8 cellular contexts compared by ENCODE assay signal in genomic region chr19:33193864-33194362, GRCh38. TPM values are rescaled to one million over a fixed set of nuclear protein-coding genes. Genes with fewer than 3 reads are reported as not detected.
DNase-seq lines count a peak whose midpoint lies in the region; ATAC-seq and TF ChIP-seq lines count a peak whose summit lies in the region.

TSS of gene LRP3 (plus strand) at chr19:33194330. CDS start at chr19:33194786, 456 bp downstream.

- peaks cover 52% of the 10 kb centered on the region for H3K27me3 Mint-ChIP-seq in activated T-helper 1 cell treated with anti-CD3 and anti-CD28 coated beads, Interleukin-12 subunit alpha, Interleukin-12 subunit beta, Interleukin-2, Interleukin-4 antibody, amounts not matched to agents 30 ng/mL and 10 ng/mL and 1 ng/mL, durations not matched to agents 14 hours and 24 hours and 36 hours (ENCODE audit: insufficient read depth)

- no peaks in the 10 kb centered on the region for H3K36me3 Mint-ChIP-seq in activated T-helper 1 cell treated with anti-CD3 and anti-CD28 coated beads, Interleukin-12 subunit alpha, Interleukin-12 subunit beta, Interleukin-2, Interleukin-4 antibody, amounts not matched to agents 30 ng/mL and 10 ng/mL and 1 ng/mL, durations not matched to agents 14 hours and 24 hours and 36 hours (ENCODE audit: low read depth)

- H3K4me1 Mint-ChIP-seq in activated T-helper 1 cell treated with anti-CD3 and anti-CD28 coated beads, Interleukin-12 subunit alpha, Interleukin-12 subunit beta, Interleukin-2, Interleukin-4 antibody, amounts not matched to agents 30 ng/mL and 10 ng/mL and 1 ng/mL, durations not matched to agents 14 hours and 24 hours and 36 hours (ENCODE audit: low read depth) = no peaks in the 10 kb centered on the region

- no peaks in the 10 kb centered on the region for H3K9me3 ChIP-seq in BLaER1 treated with 17β-estradiol and CSF1 and Interleukin-3, amounts not matched to agents 10 nM and 100 nM (replicated peaks in 1 of 11)
- no peaks in the 10 kb centered on the region for H3K9me3 ChIP-seq in osteoblast (ENCODE audit: low read depth, low read length)

- TF ChIP-seq CTCF in osteoblast (IDR thresholded peaks at IDR 0.05; ENCODE audit: extremely low read depth, low read depth, low read length) = no peak

- H3K36me3 ChIP-seq in BLaER1 treated with 17β-estradiol and CSF1 and Interleukin-3, amounts not matched to agents 10 nM and 100 nM = peaks cover 18 to 28% (median 26%) of the 10 kb centered on the region in 11 experiments; a peak in 21 of 22 replicates
- H3K36me3 ChIP-seq in osteoblast (ENCODE audit: insufficient read depth, low read length) = peaks cover 4% of the 10 kb centered on the region

- no peak within 1 kb of the TSS for H3K27ac Mint-ChIP-seq in activated T-helper 1 cell treated with anti-CD3 and anti-CD28 coated beads, Interleukin-12 subunit alpha, Interleukin-12 subunit beta, Interleukin-2, Interleukin-4 antibody, amounts not matched to agents 30 ng/mL and 10 ng/mL and 1 ng/mL, durations not matched to agents 14 hours and 24 hours and 36 hours

- peak within 1 kb of the TSS; percentile 34 for H3K4me3 Mint-ChIP-seq in activated T-helper 1 cell treated with anti-CD3 and anti-CD28 coated beads, Interleukin-12 subunit alpha, Interleukin-12 subunit beta, Interleukin-2, Interleukin-4 antibody, amounts not matched to agents 30 ng/mL and 10 ng/mL and 1 ng/mL, durations not matched to agents 14 hours and 24 hours and 36 hours

- TF ChIP-seq RAD21 in Ishikawa (IDR thresholded peaks at IDR 0.05; ENCODE audit: low read depth) = no peak

- H3K79me2 ChIP-seq in osteoblast (ENCODE audit: insufficient read depth, low read length) = peaks cover 5% of the 10 kb centered on the region

- TF ChIP-seq EP300 in Ishikawa (IDR thresholded peaks at IDR 0.05; ENCODE audit: borderline replicate concordance) = no peak

- intact Hi-C loops in activated T-helper 1 cell treated with anti-CD3 and anti-CD28 coated beads, Interleukin-12 subunit alpha, Interleukin-12 subunit beta, Interleukin-2, Interleukin-4 antibody, amounts not matched to agents 30 ng/mL and 10 ng/mL and 1 ng/mL, durations not matched to agents 14 hours and 24 hours and 36 hours (cut with micrococcal nuclease) = no loop called here
- intact Hi-C loops in Right ventricle myocardium superior (cut with DNase I) = no loop called here

- DNase-seq in activated T-helper 1 cell treated with anti-CD3 and anti-CD28 coated beads, Interleukin-12 subunit alpha, Interleukin-12 subunit beta, Interleukin-2, Interleukin-4 antibody, amounts not matched to agents 30 ng/mL and 10 ng/mL and 1 ng/mL, durations not matched to agents 14 hours and 24 hours and 36 hours (ENCODE audit: low spot score) = no peak
- DNase-seq in Right ventricle myocardium superior (peak; percentile 76), osteoblast (ENCODE audit: insufficient read length, low spot score, missing footprints) (peak; percentile 92)
- DNase-seq in activated effector memory CD4-positive, alpha-beta T cell treated with Interleukin-2 at 50 U/mL for 16 hours = no peak

- H3K4me1 ChIP-seq in BLaER1 treated with 17β-estradiol and CSF1 and Interleukin-3, amounts not matched to agents 10 nM and 100 nM = peaks cover 27 to 68% (median 40%) of the 10 kb centered on the region in 10 experiments
- H3K4me1 ChIP-seq in osteoblast (ENCODE audit: insufficient read depth, low read length) = no peaks in the 10 kb centered on the region

- H2AFZ ChIP-seq in osteoblast (ENCODE audit: low read length) = peak within 1 kb of the TSS; percentile 78

- peak within 1 kb of the TSS; percentile 88 to 99 (median 95) for H3K4me2 ChIP-seq in BLaER1 treated with 17β-estradiol and CSF1 and Interleukin-3, amounts not matched to agents 10 nM and 100 nM
- H3K4me2 ChIP-seq in osteoblast (ENCODE audit: insufficient read depth, low read length) = peak within 1 kb of the TSS; percentile 82

- peak within 1 kb of the TSS; percentile 84 to 97 (median 93) for H3K9ac ChIP-seq in BLaER1 treated with 17β-estradiol and CSF1 and Interleukin-3, amounts not matched to agents 10 nM and 100 nM

- H3K27ac ChIP-seq in BLaER1 treated with 17β-estradiol and CSF1 and Interleukin-3, amounts not matched to agents 10 nM and 100 nM = peak within 1 kb of the TSS; percentile 73 to 92 (median 87)
- H3K27ac ChIP-seq in osteoblast (ENCODE audit: low read depth, low read length) = no peak within 1 kb of the TSS

- no peaks in the 10 kb centered on the region for H3K27me3 ChIP-seq in BLaER1 treated with 17β-estradiol and CSF1 and Interleukin-3, amounts not matched to agents 10 nM and 100 nM
- H3K27me3 ChIP-seq in osteoblast (ENCODE audit: insufficient read depth, low read length) = peaks cover 6% of the 10 kb centered on the region

- ATAC-seq in Right ventricle myocardium superior (ENCODE audit: poor library complexity) (peak; percentile 85), GM21737 (IDR thresholded peaks at IDR 0.05; ENCODE audit: unreplicated experiment) (no peak), GM21717 (IDR thresholded peaks at IDR 0.05; ENCODE audit: unreplicated experiment) (no peak)

- peak within 1 kb of the TSS; percentile 86 to 99 (median 94) for H3K4me3 ChIP-seq in BLaER1 treated with 17β-estradiol and CSF1 and Interleukin-3, amounts not matched to agents 10 nM and 100 nM
- H3K4me3 ChIP-seq in osteoblast (ENCODE audit: insufficient read depth, low read length) = peak within 1 kb of the TSS; percentile 76

- no peaks in the 10 kb centered on the region for H3K9me3 Mint-ChIP-seq in activated T-helper 1 cell treated with anti-CD3 and anti-CD28 coated beads, Interleukin-12 subunit alpha, Interleukin-12 subunit beta, Interleukin-2, Interleukin-4 antibody, amounts not matched to agents 30 ng/mL and 10 ng/mL and 1 ng/mL, durations not matched to agents 14 hours and 24 hours and 36 hours

- H4K20me1 ChIP-seq in BLaER1 treated with 17β-estradiol and CSF1 and Interleukin-3, amounts not matched to agents 10 nM and 100 nM = peaks cover 0 to 45% (median 38%) of the 10 kb centered on the region in 11 experiments; a peak in 19 of 22 replicates
- no peaks in the 10 kb centered on the region for H4K20me1 ChIP-seq in osteoblast (ENCODE audit: insufficient read depth, low read length)

TF ChIP-seq in Ishikawa, 13 proteins besides CTCF, POLR2A, EP300 and RAD21:
- TF ChIP-seq MAX (IDR thresholded peaks at IDR 0.05) (peak; percentile 54), CEBPB (IDR thresholded peaks at IDR 0.05) (no peak), USF1 (IDR thresholded peaks at IDR 0.05) (peak; percentile 86), TEAD4 (IDR thresholded peaks at IDR 0.05) (no peak), ZBTB7A (IDR thresholded peaks at IDR 0.05; ENCODE audit: low read depth) (peak; percentile 43; the same call in 1 of the 2 replicates), REST (IDR thresholded peaks at IDR 0.05; ENCODE audit: low read depth) (peak; percentile 50; the same call in 1 of the 2 replicates)

RNA-seq across cellular contexts. Expression of gene LRP3, which starts in this region (rescaled TPM):
- total RNA-seq in activated T-helper 1 cell treated with anti-CD3 and anti-CD28 coated beads, Interleukin-12 subunit alpha, Interleukin-12 subunit beta, Interleukin-2, Interleukin-4 antibody, amounts not matched to agents 30 ng/mL and 10 ng/mL and 1 ng/mL, durations not matched to agents 14 hours and 24 hours and 36 hours = 0.13 and 0.29 TPM in 2 replicates
- 16.4 TPM for total RNA-seq in Right ventricle myocardium superior
- total RNA-seq in osteoblast = 38.4 and 39.8 TPM in 2 replicates

Comparison
In these comparisons a context has a peak if more than half of its experiments do, and no peak if none do; other contexts are left out.
1. RNA of gene LRP3 (total RNA-seq): 38.4 to 39.8 TPM in osteoblast and 16.4 TPM in Right ventricle myocardium superior (single experiment); 0.13 to 0.29 TPM in activated T-helper 1 cell treated with anti-CD3 and anti-CD28 coated beads, Interleukin-12 subunit alpha, Interleukin-12 subunit beta, Interleukin-2, Interleukin-4 antibody, amounts not matched to agents 30 ng/mL and 10 ng/mL and 1 ng/mL, durations not matched to agents 14 hours and 24 hours and 36 hours; every median in the first group is over 10 times any median in the second.
2. DNase-seq: peak in Right ventricle myocardium superior (single experiment) and osteoblast (single experiment); none in activated T-helper 1 cell treated with anti-CD3 and anti-CD28 coated beads, Interleukin-12 subunit alpha, Interleukin-12 subunit beta, Interleukin-2, Interleukin-4 antibody, amounts not matched to agents 30 ng/mL and 10 ng/mL and 1 ng/mL, durations not matched to agents 14 hours and 24 hours and 36 hours (single experiment) and activated effector memory CD4-positive, alpha-beta T cell treated with Interleukin-2 at 50 U/mL for 16 hours (single experiment).